ENCODE assay signal across 7 cellular contexts in genomic region chr2:3517948-3518495, GRCh38. TPM values are rescaled to one million over a fixed set of nuclear protein-coding genes. Genes with fewer than 3 reads are reported as not detected.
DNase-seq lines count a peak whose midpoint lies in the region; ATAC-seq and TF ChIP-seq lines count a peak whose summit lies in the region.

No MANE protein-coding gene starts in this region.

- H3K36me3 ChIP-seq in HAP-1 (replicated peaks) (no peaks in the 10 kb centered on the region; the same call in 1 of the 2 replicates), hepatocyte (replicated peaks; ENCODE audit: insufficient read depth, low read depth) (no peaks in the 10 kb centered on the region), smooth muscle cell (ENCODE audit: low read depth) (no peaks in the 10 kb centered on the region)

- H2AFZ ChIP-seq in hepatocyte = peak overlapping the region; percentile 20
- H2AFZ ChIP-seq in smooth muscle cell (ENCODE audit: low read depth) = peak overlapping the region; percentile 79

- no peak for TF ChIP-seq CTCF in VCaP (conservative IDR thresholded peaks at IDR 0.05)
- TF ChIP-seq CTCF in hepatocyte (IDR thresholded peaks at IDR 0.05; ENCODE audit: poor library complexity) = no peak
- TF ChIP-seq CTCF in smooth muscle cell (IDR thresholded peaks at IDR 0.05; ENCODE audit: borderline replicate concordance, insufficient read depth, poor library complexity, severe bottlenecking) = no peak

- DNase-seq in HAP-1 (ENCODE audit: low spot score in 2 of 2) = peak in 1 of 2 experiments; percentile 50
- no peak for DNase-seq in hepatocyte (ENCODE audit: low spot score)
- no peak for DNase-seq in smooth muscle cell (lab: John Stamatoyannopoulos, UW; ENCODE audit: unreplicated experiment)
- no peak for DNase-seq in CD1c-positive myeloid dendritic cell (ENCODE audit: extremely low spot score)

- no peaks in the 10 kb centered on the region for H3K9me2 ChIP-seq in hepatocyte (replicated peaks; ENCODE audit: insufficient read depth)

- H3K9me3 ChIP-seq in HAP-1 = no peaks in the 10 kb centered on the region; the same call in 1 of the 2 replicates
- H3K9me3 ChIP-seq in hepatocyte (ENCODE audit: low read depth) = no peaks in the 10 kb centered on the region
- no peaks in the 10 kb centered on the region for H3K9me3 ChIP-seq in smooth muscle cell (replicated peaks; ENCODE audit: low read depth)

- ATAC-seq in GM21786 (IDR thresholded peaks at IDR 0.05; ENCODE audit: unreplicated experiment) (no peak), HG03025 (IDR thresholded peaks at IDR 0.05; ENCODE audit: low FRiP score, unreplicated experiment) (no peak)

- H3K27me3 ChIP-seq in HAP-1 (ENCODE audit: low read depth) (no peaks in the 10 kb centered on the region), hepatocyte (no peaks in the 10 kb centered on the region), smooth muscle cell (ENCODE audit: low read depth) (no peaks in the 10 kb centered on the region)

- H3F3A ChIP-seq in smooth muscle cell (ENCODE audit: low read depth) = peaks cover 6% of the 10 kb centered on the region

- peaks cover 12% of the 10 kb centered on the region for H3K4me1 ChIP-seq in HAP-1
- H3K4me1 ChIP-seq in hepatocyte (ENCODE audit: insufficient read depth) = peaks cover 18% of the 10 kb centered on the region
- H3K4me1 ChIP-seq in smooth muscle cell (ENCODE audit: low read depth) = peaks cover 11% of the 10 kb centered on the region

- peak overlapping the region; percentile 92 for H3K9ac ChIP-seq in smooth muscle cell (ENCODE audit: low read depth)

- H3K79me2 ChIP-seq in hepatocyte (peaks cover 40% of the 10 kb centered on the region), smooth muscle cell (ENCODE audit: low read depth) (peaks cover 16% of the 10 kb centered on the region)

- in situ Hi-C loops in HAP-1 (cut with MboI; ENCODE audit: low sequenced_read_pairs) = no loop called here

- peak overlapping the region; percentile 73 for H3K4me3 ChIP-seq in HAP-1
- H3K4me3 ChIP-seq in hepatocyte = peak overlapping the region; percentile 71
- H3K4me3 ChIP-seq in smooth muscle cell = peak overlapping the region; percentile 73

- H3K27ac ChIP-seq in VCaP = peak overlapping the region; percentile 98
- peak overlapping the region; percentile 80 for H3K27ac ChIP-seq in hepatocyte
- peak overlapping the region; percentile 81 for H3K27ac ChIP-seq in smooth muscle cell (ENCODE audit: low read depth)

- 25% methylated on average over 3 of the region's 3 CpGs for WGBS in hepatocyte (ENCODE audit: low lambda C conversion rate, missing lambda C conversion rate)
- WGBS in smooth muscle cell (ENCODE audit: low lambda C conversion rate) = 35% methylated on average over 3 of the region's 3 CpGs

- H4K20me1 ChIP-seq in hepatocyte (ENCODE audit: insufficient read depth, poor library complexity, severe bottlenecking) (no peaks in the 10 kb centered on the region), smooth muscle cell (ENCODE audit: low read depth) (no peaks in the 10 kb centered on the region)

- H3K4me2 ChIP-seq in hepatocyte (peak overlapping the region; percentile 89), smooth muscle cell (peak overlapping the region; percentile 95)

RNA-seq across cellular contexts. Expression of gene ADI1, which starts 1.3 kb away (rescaled TPM):
- total RNA-seq in hepatocyte = 97.7 and 106 TPM in 2 replicates
- polyA plus RNA-seq in hepatocyte = 154 and 204 TPM in 2 replicates
- total RNA-seq in smooth muscle cell = 19.0 and 27.3 TPM in 2 replicates
- 30.9 and 35.0 TPM in 2 replicates for polyA plus RNA-seq in smooth muscle cell

RNA-seq across cellular contexts. Expression of gene RNASEH1, which starts 40.1 kb away (rescaled TPM):
- total RNA-seq in hepatocyte (15.3 and 16.6 TPM in 2 replicates), smooth muscle cell (18.3 and 22.0 TPM in 2 replicates)
- polyA plus RNA-seq in hepatocyte (25.6 and 26.9 TPM in 2 replicates), smooth muscle cell (32.7 and 39.2 TPM in 2 replicates)

RNA-seq across cellular contexts. Expression of gene RPS7, which starts 57.0 kb away (rescaled TPM):
- total RNA-seq in hepatocyte = 3,340 and 3,712 TPM in 2 replicates
- 400 and 446 TPM in 2 replicates for polyA plus RNA-seq in hepatocyte
- total RNA-seq in smooth muscle cell = 2,961 and 3,073 TPM in 2 replicates
- polyA plus RNA-seq in smooth muscle cell = 458 and 471 TPM in 2 replicates
